In genomic region chr5:26763151-26763550, GRCh38 we compare ENCODE assay signal across 22 cellular contexts.
"Had no signal": no experiment of that assay in that cellular context is flagged by ENCODE, and none has a peak within 500 bp of the region (broad histone marks: within the 10 kb centered on the region; RNA-seq: fewer than 3 reads in every experiment).

No MANE protein-coding gene starts in this region.

- H3K9me3 ChIP-seq: body of pancreas, ovary, right lobe of liver, suprapubic skin, uterus had no signal

- H3K4me1 ChIP-seq: body of pancreas, left ventricle myocardium inferior, right lobe of liver, suprapubic skin, transverse colon, uterus had no signal

- H3K4me3 ChIP-seq: body of pancreas, dorsolateral prefrontal cortex, left ventricle myocardium inferior, ovary, right lobe of liver, suprapubic skin, transverse colon, uterus had no signal

- H3K4me1 Mint-ChIP-seq: activated CD8-positive, alpha-beta memory T cell treated with anti-CD3 and anti-CD28 coated beads, Interleukin-2, amount 10 ng/mL, durations not matched to agents 7 days and 5 days; activated naive CD8-positive, alpha-beta T cell treated with anti-CD3 and anti-CD28 coated beads for 36 hours; activated T-helper 17 cell treated with anti-CD3 and anti-CD28 coated beads, Interleukin-2, amount 50 U/mL, for 72 hours; naive thymus-derived CD8-positive, alpha-beta T cell; WTC11 had no signal

- H3K27ac Mint-ChIP-seq: activated CD4-positive, alpha-beta memory T cell treated with anti-CD3 and anti-CD28 coated beads for 36 hours; activated CD8-positive, alpha-beta memory T cell treated with anti-CD3 and anti-CD28 coated beads, Interleukin-2, amount 10 ng/mL, durations not matched to agents 7 days and 5 days; activated naive CD8-positive, alpha-beta T cell treated with anti-CD3 and anti-CD28 coated beads for 36 hours; activated T-helper 17 cell treated with anti-CD3 and anti-CD28 coated beads, Interleukin-2, amount 50 U/mL, for 72 hours; naive thymus-derived CD8-positive, alpha-beta T cell; stimulated activated naive CD8-positive, alpha-beta T cell treated with anti-CD3 and anti-CD28 coated beads, Interleukin-15, Interleukin-2, amounts not matched to agents 100 ng/mL and 50 ng/mL, for 24 hours; T-helper 2 cell treated with Interferon-gamma antibody and Interleukin-4, amounts not matched to agents 5 μg/mL and 100 μg/mL, for 36 hours; WTC11 had no signal

- H3K36me3 Mint-ChIP-seq: activated CD4-positive, alpha-beta memory T cell treated with anti-CD3 and anti-CD28 coated beads for 36 hours; activated CD8-positive, alpha-beta memory T cell treated with anti-CD3 and anti-CD28 coated beads, Interleukin-2, amount 10 ng/mL, durations not matched to agents 7 days and 5 days; activated naive CD8-positive, alpha-beta T cell treated with anti-CD3 and anti-CD28 coated beads for 36 hours had no signal

- DNase-seq: activated CD4-positive, alpha-beta memory T cell treated with anti-CD3 and anti-CD28 coated beads for 36 hours; activated CD4-positive, alpha-beta T cell treated with anti-CD3 and anti-CD28 coated beads for 4 hours; activated CD8-positive, alpha-beta memory T cell treated with anti-CD3 and anti-CD28 coated beads, Interleukin-2, amount 10 ng/mL, durations not matched to agents 7 days and 5 days; activated naive CD4-positive, alpha-beta T cell; activated naive CD8-positive, alpha-beta T cell treated with anti-CD3 and anti-CD28 coated beads for 36 hours; body of pancreas; dorsolateral prefrontal cortex; head of caudate nucleus; left ventricle myocardium inferior; naive thymus-derived CD8-positive, alpha-beta T cell; ovary; right lobe of liver; small intestine; stimulated activated CD4-positive, alpha-beta T cell treated with anti-CD3 and anti-CD28 coated beads, Interleukin-15, amount 100 ng/mL, for 24 hours; stimulated activated CD4-positive, alpha-beta T cell treated with anti-CD3 and anti-CD28 coated beads, Interleukin-2, amount 100 ng/mL, for 48 hours; transverse colon; uterus had no signal

- H3K4me3 Mint-ChIP-seq: activated CD4-positive, alpha-beta memory T cell treated with anti-CD3 and anti-CD28 coated beads for 36 hours; activated CD8-positive, alpha-beta memory T cell treated with anti-CD3 and anti-CD28 coated beads, Interleukin-2, amount 10 ng/mL, durations not matched to agents 7 days and 5 days; activated naive CD8-positive, alpha-beta T cell treated with anti-CD3 and anti-CD28 coated beads for 36 hours; activated T-helper 17 cell treated with anti-CD3 and anti-CD28 coated beads, Interleukin-2, amount 50 U/mL, for 72 hours; naive thymus-derived CD8-positive, alpha-beta T cell; stimulated activated naive CD8-positive, alpha-beta T cell treated with anti-CD3 and anti-CD28 coated beads, Interleukin-15, Interleukin-2, amounts not matched to agents 100 ng/mL and 50 ng/mL, for 24 hours; T-helper 2 cell treated with Interferon-gamma antibody and Interleukin-4, amounts not matched to agents 5 μg/mL and 100 μg/mL, for 36 hours; WTC11 had no signal

- ATAC-seq: activated CD8-positive, alpha-beta memory T cell treated with anti-CD3 and anti-CD28 coated beads, Interleukin-2, amount 10 ng/mL, durations not matched to agents 7 days and 5 days; activated T-helper 17 cell treated with anti-CD3 and anti-CD28 coated beads, Interleukin-2, amount 50 U/mL, for 72 hours; body of pancreas; naive thymus-derived CD8-positive, alpha-beta T cell; right lobe of liver; WTC11 had no signal

- H3K27me3 Mint-ChIP-seq: activated CD4-positive, alpha-beta memory T cell treated with anti-CD3 and anti-CD28 coated beads for 36 hours; activated CD8-positive, alpha-beta memory T cell treated with anti-CD3 and anti-CD28 coated beads, Interleukin-2, amount 10 ng/mL, durations not matched to agents 7 days and 5 days; activated naive CD8-positive, alpha-beta T cell treated with anti-CD3 and anti-CD28 coated beads for 36 hours; activated T-helper 17 cell treated with anti-CD3 and anti-CD28 coated beads, Interleukin-2, amount 50 U/mL, for 72 hours; naive thymus-derived CD8-positive, alpha-beta T cell; stimulated activated naive CD8-positive, alpha-beta T cell treated with anti-CD3 and anti-CD28 coated beads, Interleukin-15, Interleukin-2, amounts not matched to agents 100 ng/mL and 50 ng/mL, for 24 hours had no signal

- H3K36me3 ChIP-seq: left ventricle myocardium inferior, ovary, right lobe of liver, suprapubic skin, transverse colon, uterus had no signal

- H3K27me3 ChIP-seq: body of pancreas, dorsolateral prefrontal cortex, ovary, right lobe of liver, suprapubic skin, transverse colon, uterus had no signal
